ENCODE assay signal across 9 cellular contexts in the genomic region with DNA sequence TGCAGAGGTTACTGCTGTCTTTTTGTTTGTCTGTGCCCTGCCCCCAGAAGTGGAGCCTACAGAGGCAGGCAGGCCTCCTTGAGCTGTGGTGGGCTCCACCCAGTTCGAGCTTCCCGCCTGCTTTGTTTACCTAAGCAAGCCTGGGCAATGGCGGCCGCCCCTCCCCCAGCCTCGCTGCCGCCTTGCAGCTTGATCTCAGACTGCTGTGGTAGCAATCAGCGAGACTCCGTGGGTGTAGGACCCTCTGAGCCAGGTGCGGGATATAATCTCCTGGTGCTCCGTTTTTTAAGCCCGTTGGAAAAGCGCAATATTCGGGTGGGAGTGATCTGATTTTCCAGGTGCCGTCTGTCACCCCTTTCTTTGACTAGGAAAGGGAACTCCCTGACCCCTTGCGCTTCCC. TPM values are rescaled to one million over a fixed set of nuclear protein-coding genes. Genes with fewer than 3 reads are reported as not detected.
"Had no signal": no experiment of that assay in that cellular context is flagged by ENCODE, and none has a peak within 500 bp of the region (broad histone marks: within the 10 kb centered on the region; RNA-seq: fewer than 3 reads in every experiment).

No MANE protein-coding gene starts in this region.

RNA-seq across cellular contexts. Expression of a gene that starts 43.5 kb away (rescaled TPM):
- total RNA-seq: subcutaneous adipose tissue, suprapubic skin, thoracic aorta, tibial nerve, upper lobe of left lung, upper lobe of right lung, ureter, uterus, vagina had no signal
